ENCODE assay signal across 1 cellular context in the genomic region with DNA sequence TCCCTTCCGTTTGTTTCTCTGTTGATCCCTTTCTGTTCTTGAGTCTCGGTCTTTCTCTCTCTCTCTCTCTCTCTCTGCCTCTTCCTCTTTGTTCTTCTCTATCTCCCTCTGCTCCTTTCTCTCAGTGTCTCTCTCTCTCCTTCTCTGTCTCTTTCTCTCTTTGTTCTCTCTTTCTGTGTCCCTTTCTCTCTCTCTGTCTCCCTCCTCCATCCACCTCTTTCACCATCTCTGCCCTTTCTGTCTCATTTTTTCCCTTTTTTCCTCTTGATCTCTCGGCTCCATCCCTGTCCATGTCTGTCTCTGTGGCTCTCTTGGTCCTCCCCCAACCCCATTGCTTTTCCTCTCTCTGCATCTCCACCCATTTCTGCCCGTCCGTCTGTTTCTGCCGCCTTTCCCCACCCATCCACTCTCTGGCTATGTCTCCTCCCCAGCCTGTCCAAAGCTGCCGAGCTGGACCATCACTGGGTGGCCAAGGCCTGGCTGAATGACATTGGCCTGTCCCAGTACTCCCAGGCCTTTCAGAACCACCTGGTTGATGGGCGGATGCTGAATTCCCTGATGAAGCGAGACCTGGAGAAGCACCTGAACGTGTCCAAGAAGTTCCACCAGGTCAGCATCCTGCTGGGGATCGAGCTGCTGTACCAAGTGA.
TF ChIP-seq lines count a peak whose summit lies in the region.

No MANE protein-coding gene starts in this region.

TF ChIP-seq in GM23338, 12 proteins besides CTCF, POLR2A, EP300 and RAD21 (continued from another document):
- TF ChIP-seq JUNB (IDR thresholded peaks at IDR 0.05; ENCODE audit: unreplicated experiment): no peak
- TF ChIP-seq, protein P1, sequence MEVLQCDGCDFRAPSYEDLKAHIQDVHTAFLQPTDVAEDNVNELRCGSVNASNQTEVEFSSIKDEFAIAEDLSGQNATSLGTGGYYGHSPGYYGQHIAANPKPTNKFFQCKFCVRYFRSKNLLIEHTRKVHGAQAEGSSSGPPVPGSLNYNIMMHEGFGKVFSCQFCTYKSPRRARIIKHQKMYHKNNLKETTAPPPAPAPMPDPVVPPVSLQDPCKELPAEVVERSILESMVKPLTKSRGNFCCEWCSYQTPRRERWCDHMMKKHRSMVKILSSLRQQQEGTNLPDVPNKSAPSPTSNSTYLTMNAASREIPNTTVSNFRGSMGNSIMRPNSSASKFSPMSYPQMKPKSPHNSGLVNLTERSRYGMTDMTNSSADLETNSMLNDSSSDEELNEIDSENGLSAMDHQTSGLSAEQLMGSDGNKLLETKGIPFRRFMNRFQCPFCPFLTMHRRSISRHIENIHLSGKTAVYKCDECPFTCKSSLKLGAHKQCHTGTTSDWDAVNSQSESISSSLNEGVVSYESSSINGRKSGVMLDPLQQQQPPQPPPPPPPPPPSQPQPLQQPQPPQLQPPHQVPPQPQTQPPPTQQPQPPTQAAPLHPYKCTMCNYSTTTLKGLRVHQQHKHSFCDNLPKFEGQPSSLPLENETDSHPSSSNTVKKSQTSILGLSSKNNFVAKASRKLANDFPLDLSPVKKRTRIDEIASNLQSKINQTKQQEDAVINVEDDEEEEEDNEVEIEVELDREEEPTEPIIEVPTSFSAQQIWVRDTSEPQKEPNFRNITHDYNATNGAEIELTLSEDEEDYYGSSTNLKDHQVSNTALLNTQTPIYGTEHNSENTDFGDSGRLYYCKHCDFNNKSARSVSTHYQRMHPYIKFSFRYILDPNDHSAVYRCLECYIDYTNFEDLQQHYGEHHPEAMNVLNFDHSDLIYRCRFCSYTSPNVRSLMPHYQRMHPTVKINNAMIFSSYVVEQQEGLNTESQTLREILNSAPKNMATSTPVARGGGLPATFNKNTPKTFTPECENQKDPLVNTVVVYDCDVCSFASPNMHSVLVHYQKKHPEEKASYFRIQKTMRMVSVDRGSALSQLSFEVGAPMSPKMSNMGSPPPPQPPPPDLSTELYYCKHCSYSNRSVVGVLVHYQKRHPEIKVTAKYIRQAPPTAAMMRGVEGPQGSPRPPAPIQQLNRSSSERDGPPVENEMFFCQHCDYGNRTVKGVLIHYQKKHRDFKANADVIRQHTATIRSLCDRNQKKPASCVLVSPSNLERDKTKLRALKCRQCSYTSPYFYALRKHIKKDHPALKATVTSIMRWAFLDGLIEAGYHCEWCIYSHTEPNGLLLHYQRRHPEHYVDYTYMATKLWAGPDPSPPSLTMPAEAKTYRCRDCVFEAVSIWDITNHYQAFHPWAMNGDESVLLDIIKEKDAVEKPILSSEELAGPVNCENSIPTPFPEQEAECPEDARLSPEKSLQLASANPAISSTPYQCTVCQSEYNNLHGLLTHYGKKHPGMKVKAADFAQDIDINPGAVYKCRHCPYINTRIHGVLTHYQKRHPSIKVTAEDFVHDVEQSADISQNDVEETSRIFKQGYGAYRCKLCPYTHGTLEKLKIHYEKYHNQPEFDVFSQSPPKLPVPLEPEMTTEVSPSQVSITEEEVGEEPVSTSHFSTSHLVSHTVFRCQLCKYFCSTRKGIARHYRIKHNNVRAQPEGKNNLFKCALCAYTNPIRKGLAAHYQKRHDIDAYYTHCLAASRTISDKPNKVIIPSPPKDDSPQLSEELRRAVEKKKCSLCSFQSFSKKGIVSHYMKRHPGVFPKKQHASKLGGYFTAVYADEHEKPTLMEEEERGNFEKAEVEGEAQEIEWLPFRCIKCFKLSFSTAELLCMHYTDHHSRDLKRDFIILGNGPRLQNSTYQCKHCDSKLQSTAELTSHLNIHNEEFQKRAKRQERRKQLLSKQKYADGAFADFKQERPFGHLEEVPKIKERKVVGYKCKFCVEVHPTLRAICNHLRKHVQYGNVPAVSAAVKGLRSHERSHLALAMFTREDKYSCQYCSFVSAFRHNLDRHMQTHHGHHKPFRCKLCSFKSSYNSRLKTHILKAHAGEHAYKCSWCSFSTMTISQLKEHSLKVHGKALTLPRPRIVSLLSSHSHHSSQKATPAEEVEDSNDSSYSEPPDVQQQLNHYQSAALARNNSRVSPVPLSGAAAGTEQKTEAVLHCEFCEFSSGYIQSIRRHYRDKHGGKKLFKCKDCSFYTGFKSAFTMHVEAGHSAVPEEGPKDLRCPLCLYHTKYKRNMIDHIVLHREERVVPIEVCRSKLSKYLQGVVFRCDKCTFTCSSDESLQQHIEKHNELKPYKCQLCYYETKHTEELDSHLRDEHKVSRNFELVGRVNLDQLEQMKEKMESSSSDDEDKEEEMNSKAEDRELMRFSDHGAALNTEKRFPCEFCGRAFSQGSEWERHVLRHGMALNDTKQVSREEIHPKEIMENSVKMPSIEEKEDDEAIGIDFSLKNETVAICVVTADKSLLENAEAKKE (CRISPR knock-in tag; IDR thresholded peaks at IDR 0.05): no peak
- TF ChIP-seq NANOG (IDR thresholded peaks at IDR 0.05; ENCODE audit: borderline replicate concordance): no peak
- TF ChIP-seq CREB1 (CRISPR knock-in tag; IDR thresholded peaks at IDR 0.05; ENCODE audit: low read depth): no peak
- TF ChIP-seq, protein P2, sequence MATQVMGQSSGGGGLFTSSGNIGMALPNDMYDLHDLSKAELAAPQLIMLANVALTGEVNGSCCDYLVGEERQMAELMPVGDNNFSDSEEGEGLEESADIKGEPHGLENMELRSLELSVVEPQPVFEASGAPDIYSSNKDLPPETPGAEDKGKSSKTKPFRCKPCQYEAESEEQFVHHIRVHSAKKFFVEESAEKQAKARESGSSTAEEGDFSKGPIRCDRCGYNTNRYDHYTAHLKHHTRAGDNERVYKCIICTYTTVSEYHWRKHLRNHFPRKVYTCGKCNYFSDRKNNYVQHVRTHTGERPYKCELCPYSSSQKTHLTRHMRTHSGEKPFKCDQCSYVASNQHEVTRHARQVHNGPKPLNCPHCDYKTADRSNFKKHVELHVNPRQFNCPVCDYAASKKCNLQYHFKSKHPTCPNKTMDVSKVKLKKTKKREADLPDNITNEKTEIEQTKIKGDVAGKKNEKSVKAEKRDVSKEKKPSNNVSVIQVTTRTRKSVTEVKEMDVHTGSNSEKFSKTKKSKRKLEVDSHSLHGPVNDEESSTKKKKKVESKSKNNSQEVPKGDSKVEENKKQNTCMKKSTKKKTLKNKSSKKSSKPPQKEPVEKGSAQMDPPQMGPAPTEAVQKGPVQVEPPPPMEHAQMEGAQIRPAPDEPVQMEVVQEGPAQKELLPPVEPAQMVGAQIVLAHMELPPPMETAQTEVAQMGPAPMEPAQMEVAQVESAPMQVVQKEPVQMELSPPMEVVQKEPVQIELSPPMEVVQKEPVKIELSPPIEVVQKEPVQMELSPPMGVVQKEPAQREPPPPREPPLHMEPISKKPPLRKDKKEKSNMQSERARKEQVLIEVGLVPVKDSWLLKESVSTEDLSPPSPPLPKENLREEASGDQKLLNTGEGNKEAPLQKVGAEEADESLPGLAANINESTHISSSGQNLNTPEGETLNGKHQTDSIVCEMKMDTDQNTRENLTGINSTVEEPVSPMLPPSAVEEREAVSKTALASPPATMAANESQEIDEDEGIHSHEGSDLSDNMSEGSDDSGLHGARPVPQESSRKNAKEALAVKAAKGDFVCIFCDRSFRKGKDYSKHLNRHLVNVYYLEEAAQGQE (IDR thresholded peaks at IDR 0.05; ENCODE audit: unreplicated experiment): no peak
